2 cellular contexts compared by ENCODE assay signal in the genomic region with DNA sequence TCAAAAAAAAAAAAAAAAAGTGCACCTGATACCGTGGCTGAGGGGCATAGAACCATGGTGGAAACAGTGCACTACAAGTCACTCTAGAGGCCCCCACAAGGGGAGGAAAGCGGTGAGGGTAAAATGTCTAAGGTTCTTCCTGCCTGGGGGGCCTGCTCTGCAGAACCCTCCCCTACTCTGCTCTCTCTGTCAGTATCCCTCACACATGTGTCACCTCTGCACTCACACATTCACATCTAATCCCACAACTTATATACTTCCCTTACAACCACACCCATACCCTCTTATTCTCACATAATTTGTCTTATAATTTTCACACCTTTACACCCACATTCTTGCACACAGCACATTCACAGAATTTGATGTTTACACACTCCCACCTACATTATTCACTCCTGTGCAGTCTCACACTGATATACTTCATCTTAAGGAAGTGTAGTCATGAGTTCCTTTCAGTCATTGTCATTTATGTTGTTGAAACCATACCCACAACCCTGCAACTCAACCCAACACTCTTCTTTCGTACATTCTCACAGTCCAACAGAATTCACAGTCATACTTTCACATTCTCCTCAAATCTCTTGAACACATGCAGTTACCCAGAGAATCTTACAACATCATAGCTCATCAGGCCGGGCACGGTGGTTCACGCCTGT.
TF ChIP-seq lines count a peak whose summit lies in the region.

No MANE protein-coding gene starts in this region.

TF ChIP-seq in HEK293, 187 proteins besides CTCF, POLR2A, EP300 and RAD21:
- no peak for TF ChIP-seq ZNF510 (tag by site-specific recombination; IDR thresholded peaks at IDR 0.05; ENCODE audit: insufficient replicate concordance)
- peak; percentile 51 for TF ChIP-seq ZFHX2 (tag by site-specific recombination; conservative IDR thresholded peaks at IDR 0.05)
- TF ChIP-seq EGR2 (tag by site-specific recombination; IDR thresholded peaks at IDR 0.05; ENCODE audit: low read depth) = peak; percentile 47; the same call in 1 of the 2 replicates

TF ChIP-seq in H1, 55 proteins besides CTCF, POLR2A, EP300 and RAD21:
- TF ChIP-seq KDM1A (IDR thresholded peaks at IDR 0.05; ENCODE audit: borderline replicate concordance, low read length) (no peak), BACH1 (IDR thresholded peaks at IDR 0.05; ENCODE audit: low read length) (no peak), SAP30 (IDR thresholded peaks at IDR 0.05; ENCODE audit: insufficient read depth, insufficient replicate concordance, low read length) (no peak), EZH2 (IDR thresholded peaks at IDR 0.05; ENCODE audit: low read depth, low read length, severe bottlenecking) (no peak), SP2 (IDR thresholded peaks at IDR 0.05; ENCODE audit: low read length) (no peak), POU5F1 (IDR thresholded peaks at IDR 0.05; ENCODE audit: low read depth, low read length) (no peak), BRCA1 (IDR thresholded peaks at IDR 0.05; ENCODE audit: low read depth, low read length) (no peak), CREB1 (IDR thresholded peaks at IDR 0.05) (no peak), MAFK (IDR thresholded peaks at IDR 0.05; ENCODE audit: low read depth, low read length) (no peak), SIRT6 (IDR thresholded peaks at IDR 0.05; ENCODE audit: low read length) (no peak), SP4 (IDR thresholded peaks at IDR 0.05; ENCODE audit: low read length) (no peak), GTF2F1 (IDR thresholded peaks at IDR 0.05; ENCODE audit: borderline replicate concordance, low read depth, low read length) (no peak), SP1 (IDR thresholded peaks at IDR 0.05; ENCODE audit: low read depth, low read length) (no peak), TBP (IDR thresholded peaks at IDR 0.05; ENCODE audit: low read depth, low read length) (no peak)
- TF ChIP-seq, protein P1, sequence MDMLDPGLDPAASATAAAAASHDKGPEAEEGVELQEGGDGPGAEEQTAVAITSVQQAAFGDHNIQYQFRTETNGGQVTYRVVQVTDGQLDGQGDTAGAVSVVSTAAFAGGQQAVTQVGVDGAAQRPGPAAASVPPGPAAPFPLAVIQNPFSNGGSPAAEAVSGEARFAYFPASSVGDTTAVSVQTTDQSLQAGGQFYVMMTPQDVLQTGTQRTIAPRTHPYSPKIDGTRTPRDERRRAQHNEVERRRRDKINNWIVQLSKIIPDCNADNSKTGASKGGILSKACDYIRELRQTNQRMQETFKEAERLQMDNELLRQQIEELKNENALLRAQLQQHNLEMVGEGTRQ (IDR thresholded peaks at IDR 0.05; ENCODE audit: low read length) = no peak
